Comparison of ENCODE assay signal across 1 cellular context in genomic region chr10:103921750-103922195, GRCh38.
TF ChIP-seq lines count a peak whose summit lies in the region.

No MANE protein-coding gene starts in this region.

TF ChIP-seq in HCT116, 20 proteins besides CTCF, POLR2A, EP300 and RAD21 (continued from another document):
- TF ChIP-seq CBX3 (IDR thresholded peaks at IDR 0.05; ENCODE audit: low read depth) (no peak), YY1 (IDR thresholded peaks at IDR 0.05; ENCODE audit: extremely low read depth, insufficient replicate concordance, low read depth, low read length) (no peak), FOSL1 (IDR thresholded peaks at IDR 0.05; ENCODE audit: low read depth) (no peak)
TF ChIP-seq in HCT116: peak in this region for 0.
